Comparison of ENCODE assay signal across 8 cellular contexts in genomic region chr5:123937230-123937629, GRCh38.
A peak's percentile ranks its signal among the peaks of the same experiment; 100 is the strongest.
DNase-seq lines count a peak whose midpoint lies in the region; FAIRE-seq and TF ChIP-seq lines count a peak whose summit lies in the region.

No MANE protein-coding gene starts in this region.

- no peak for TF ChIP-seq POLR2A in endothelial cell of umbilical vein (IDR thresholded peaks at IDR 0.05; ENCODE audit: low read depth, low read length)

- H3K36me3 ChIP-seq in OCI-LY3 (replicated peaks; ENCODE audit: low read depth, low read length) (no peaks in the 10 kb centered on the region), endothelial cell of umbilical vein (ENCODE audit: control insufficient read depth in 2 of 2, extremely low read depth in 1 of 2, insufficient read depth in 2 of 2, low read length in 2 of 2) (no peaks in the 10 kb centered on the region), osteoblast (ENCODE audit: insufficient read depth, low read length) (no peaks in the 10 kb centered on the region)

- H3K79me2 ChIP-seq in OCI-LY3 (ENCODE audit: low read length) (no peaks in the 10 kb centered on the region), endothelial cell of umbilical vein (ENCODE audit: control insufficient read depth, insufficient read depth, low read length) (no peaks in the 10 kb centered on the region), osteoblast (ENCODE audit: insufficient read depth, low read length) (no peaks in the 10 kb centered on the region)

- intact Hi-C loops in endothelial cell of umbilical vein (cut with micrococcal nuclease) = loop anchor here (1.0 to 5.0 kb wide), 8 partner anchors 266 to 1472 kb away; no protein-coding TSS in a partner anchor

- H3K9me1 ChIP-seq in endothelial cell of umbilical vein (replicated peaks; ENCODE audit: control insufficient read depth, extremely low read depth, insufficient read depth, low read length) = no peaks in the 10 kb centered on the region

- peak; percentile 64 for FAIRE-seq in GM18507 (lab: Jason Lieb, UNC)
- FAIRE-seq in endothelial cell of umbilical vein (lab: Jason Lieb, UNC) = peak; percentile 93

- peak overlapping the region; percentile 57; the same call in 1 of the 2 replicates for H2AFZ ChIP-seq in OCI-LY3 (ENCODE audit: low read depth, low read length)
- H2AFZ ChIP-seq in endothelial cell of umbilical vein (ENCODE audit: low read depth, low read length) = no peak overlapping the region
- H2AFZ ChIP-seq in osteoblast (ENCODE audit: low read length) = no peak overlapping the region

- H3K27ac ChIP-seq in OCI-LY3 (ENCODE audit: low read length) = peak overlapping the region; percentile 27; the same call in 1 of the 2 replicates
- H3K27ac ChIP-seq in endothelial cell of umbilical vein (ENCODE audit: insufficient read depth, low read depth, low read length) = no peak overlapping the region
- no peak overlapping the region for H3K27ac ChIP-seq in osteoblast (ENCODE audit: low read depth, low read length)

- H3K4me3 ChIP-seq in AG04449 (ENCODE audit: low read depth, low read length) (no peak overlapping the region), OCI-LY3 (ENCODE audit: low read length) (no peak overlapping the region), endothelial cell of umbilical vein (replicated peaks in 1 of 3; ENCODE audit: insufficient read depth in 1 of 3, low read depth in 1 of 3, low read length in 3 of 3) (no peak overlapping the region), osteoblast (ENCODE audit: insufficient read depth, low read length) (no peak overlapping the region)

- BruUV-seq in endothelial cell of umbilical vein (replicated peaks; lab: Mats Ljungman, UMichigan) = no TSS peak

- dilution Hi-C loops in endothelial cell of umbilical vein (cut with MboI; ENCODE audit: extremely low pct_ligation_motif_present, low sequenced_read_pairs) = no loop called here

- H3K9ac ChIP-seq in OCI-LY3 (ENCODE audit: low read length) (peak overlapping the region; percentile 29; the same call in 1 of the 2 replicates), endothelial cell of umbilical vein (replicated peaks; ENCODE audit: extremely low read depth, insufficient read depth, low read length) (no peak overlapping the region)

- H4K20me1 ChIP-seq in OCI-LY3 (ENCODE audit: insufficient read depth, low read length) = no peaks in the 10 kb centered on the region
- H4K20me1 ChIP-seq in endothelial cell of umbilical vein (replicated peaks; ENCODE audit: control insufficient read depth, extremely low read depth, insufficient read depth, low read length) = no peaks in the 10 kb centered on the region
- no peaks in the 10 kb centered on the region for H4K20me1 ChIP-seq in osteoblast (ENCODE audit: insufficient read depth, low read length)

- DNase-seq in AG04449 (ENCODE audit: low read depth, low spot score) = no peak
- DNase-seq in GM18507 (ENCODE audit: extremely low spot score, insufficient read length, low read depth) = no peak
- DNase-seq in endothelial cell of umbilical vein (ENCODE audit: low read depth, low spot score) = peak; percentile 68
- no peak for DNase-seq in osteoblast (ENCODE audit: insufficient read length, low spot score, missing footprints)
- no peak for DNase-seq in cerebellar nuclear complex (lab: John Stamatoyannopoulos, UW)
- no peak for DNase-seq in activated effector memory CD4-positive, alpha-beta T cell treated with Interleukin-2 at 50 U/mL for 16 hours
- no peak for DNase-seq in activated CD4-positive, alpha-beta T cell treated with anti-CD3 and anti-CD28 coated beads for 1 hour

- POLR2A ChIA-PET in AG04449 (lab: Yijun Ruan, JAX) = no interaction called here
- POLR2A ChIA-PET in endothelial cell of umbilical vein (lab: Charles Lee) = no interaction called here

- CTCF ChIA-PET in AG04449 (lab: Yijun Ruan, JAX) = no interaction called here
- CTCF ChIA-PET in endothelial cell of umbilical vein (lab: Charles Lee) = interaction anchor here (1.3 to 1.6 kb wide), 2 partner anchors 266 to 267 kb away, joined by 4 read pairs; no protein-coding TSS in a partner anchor

- H3K27me3 ChIP-seq in OCI-LY3 (ENCODE audit: low read depth, low read length) = no peaks in the 10 kb centered on the region
- H3K27me3 ChIP-seq in endothelial cell of umbilical vein (ENCODE audit: control insufficient read depth in 2 of 2, insufficient read depth in 2 of 2, low read length in 2 of 2) = no peaks in the 10 kb centered on the region
- H3K27me3 ChIP-seq in osteoblast (ENCODE audit: insufficient read depth, low read length) = no peaks in the 10 kb centered on the region

- H3K4me1 ChIP-seq in OCI-LY3 (ENCODE audit: low read length) (peaks cover 17% of the 10 kb centered on the region), endothelial cell of umbilical vein (ENCODE audit: control insufficient read depth, extremely low read depth, insufficient read depth, low read length) (no peaks in the 10 kb centered on the region), osteoblast (ENCODE audit: insufficient read depth, low read length) (no peaks in the 10 kb centered on the region)

- peak; percentile 15 for TF ChIP-seq CTCF in AG04449 (IDR thresholded peaks at IDR 0.05; ENCODE audit: insufficient read depth, low read length, missing control alignments)
- peak; percentile 68 for TF ChIP-seq CTCF in OCI-LY3 (IDR thresholded peaks at IDR 0.05; ENCODE audit: low read depth, low read length)
- peak; percentile 51 to 62 for TF ChIP-seq CTCF in endothelial cell of umbilical vein (IDR thresholded peaks at IDR 0.05; ENCODE audit: extremely low read depth in 1 of 2, insufficient read depth in 1 of 2, low read depth in 1 of 2, low read length in 2 of 2)
- peak; percentile 58 for TF ChIP-seq CTCF in osteoblast (IDR thresholded peaks at IDR 0.05; ENCODE audit: extremely low read depth, low read depth, low read length)

- H3K4me2 ChIP-seq in OCI-LY3 (ENCODE audit: low read length) (peak overlapping the region; percentile 55), endothelial cell of umbilical vein (ENCODE audit: insufficient read depth, low read length) (no peak overlapping the region), osteoblast (ENCODE audit: insufficient read depth, low read length) (no peak overlapping the region)

- H3K9me3 ChIP-seq in OCI-LY3 (ENCODE audit: insufficient read depth, low read length) (no peaks in the 10 kb centered on the region), endothelial cell of umbilical vein (replicated peaks; ENCODE audit: control insufficient read depth, insufficient read depth, low read length) (no peaks in the 10 kb centered on the region), osteoblast (ENCODE audit: low read depth, low read length) (no peaks in the 10 kb centered on the region)

TF ChIP-seq in endothelial cell of umbilical vein, 7 proteins besides CTCF, POLR2A, EP300 and RAD21:
- TF ChIP-seq POLR2AphosphoS5 (IDR thresholded peaks at IDR 0.05; ENCODE audit: insufficient read depth, low read depth, low read length) (no peak), MYC (IDR thresholded peaks at IDR 0.05; ENCODE audit: low read depth, low read length) (peak; percentile 10)
- TF ChIP-seq, protein P1, sequence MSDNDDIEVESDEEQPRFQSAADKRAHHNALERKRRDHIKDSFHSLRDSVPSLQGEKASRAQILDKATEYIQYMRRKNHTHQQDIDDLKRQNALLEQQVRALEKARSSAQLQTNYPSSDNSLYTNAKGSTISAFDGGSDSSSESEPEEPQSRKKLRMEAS (IDR thresholded peaks at IDR 0.05; ENCODE audit: insufficient read depth, insufficient read length) = peak; percentile 97

Comparison
In these comparisons a context has a peak if more than half of its experiments do, and no peak if none do; other contexts are left out.
1. CTCF ChIP-seq: peak in every context shown above with its lines; median percentile 68 in OCI-LY3; 58 in osteoblast; 56 in endothelial cell of umbilical vein; 15 in AG04449.